Comparison of ENCODE assay signal across 1 cellular context in genomic region chr19:32580353-32580900, GRCh38.
A peak's percentile ranks its signal among the peaks of the same experiment; 100 is the strongest.
TF ChIP-seq lines count a peak whose summit lies in the region.

No MANE protein-coding gene starts in this region.

TF ChIP-seq in HepG2, 621 proteins besides CTCF, POLR2A, EP300 and RAD21 (continued from another document and continues in another):
- no peak for TF ChIP-seq NFAT5 (CRISPR knock-in tag; IDR thresholded peaks at IDR 0.05)
- TF ChIP-seq ZNF615 (CRISPR knock-in tag; IDR thresholded peaks at IDR 0.05; ENCODE audit: borderline replicate concordance): no peak
- TF ChIP-seq ZNF770 (CRISPR knock-in tag; IDR thresholded peaks at IDR 0.05): peak; percentile 93
- no peak for TF ChIP-seq ZNF709 (CRISPR knock-in tag; IDR thresholded peaks at IDR 0.05)
- 0 out of 2 replicates have a peak, but pooled peaks have one; percentile 38 for TF ChIP-seq HOXA5 (CRISPR knock-in tag; IDR thresholded peaks at IDR 0.05)
- 0 out of 2 replicates have a peak, but pooled peaks have one; percentile 5 for TF ChIP-seq ZNF891 (CRISPR knock-in tag; IDR thresholded peaks at IDR 0.05)
- no peak for TF ChIP-seq KAT7 (CRISPR knock-in tag; IDR thresholded peaks at IDR 0.05; ENCODE audit: borderline replicate concordance)
- no peak for TF ChIP-seq NFE2 (CRISPR knock-in tag; IDR thresholded peaks at IDR 0.05)
- TF ChIP-seq ZNF710 (CRISPR knock-in tag; IDR thresholded peaks at IDR 0.05; ENCODE audit: borderline replicate concordance): no peak
- no peak for TF ChIP-seq MAZ (IDR thresholded peaks at IDR 0.05; ENCODE audit: borderline replicate concordance, low read depth, low read length)
- TF ChIP-seq MAZ (CRISPR knock-in tag; IDR thresholded peaks at IDR 0.05; ENCODE audit: low read depth): no peak
- TF ChIP-seq ZNF362 (CRISPR knock-in tag; IDR thresholded peaks at IDR 0.05; ENCODE audit: borderline replicate concordance): peak; percentile 16; the same call in 1 of the 2 replicates
- no peak for TF ChIP-seq TARDBP (CRISPR knock-in tag; IDR thresholded peaks at IDR 0.05)
- TF ChIP-seq ZNF839 (CRISPR knock-in tag; IDR thresholded peaks at IDR 0.05; ENCODE audit: borderline replicate concordance): no peak
- peak; percentile 1; the same call in 1 of the 2 replicates for TF ChIP-seq ZNF230 (CRISPR knock-in tag; IDR thresholded peaks at IDR 0.05)
- TF ChIP-seq RXRB (CRISPR knock-in tag; IDR thresholded peaks at IDR 0.05; ENCODE audit: borderline replicate concordance): 0 out of 2 replicates have a peak, but pooled peaks have one; percentile 50
- TF ChIP-seq MAFF (IDR thresholded peaks at IDR 0.05; ENCODE audit: low read depth, low read length): no peak
- no peak for TF ChIP-seq ZNF780A (CRISPR knock-in tag; IDR thresholded peaks at IDR 0.05)
- TF ChIP-seq RXRA (CRISPR knock-in tag; IDR thresholded peaks at IDR 0.05): peak; percentile 54; the same call in 1 of the 2 replicates
- peak; percentile 22; the same call in 1 of the 2 replicates for TF ChIP-seq ZNF605 (CRISPR knock-in tag; IDR thresholded peaks at IDR 0.05)
- no peak for TF ChIP-seq TP53 (CRISPR knock-in tag; conservative IDR thresholded peaks at IDR 0.05)
- no peak for TF ChIP-seq ZNF687 (CRISPR knock-in tag; IDR thresholded peaks at IDR 0.05)
- no peak for TF ChIP-seq ZNF589 (CRISPR knock-in tag; conservative IDR thresholded peaks at IDR 0.05)
- no peak for TF ChIP-seq PLSCR1 (CRISPR knock-in tag; IDR thresholded peaks at IDR 0.05; ENCODE audit: borderline replicate concordance)
- no peak for TF ChIP-seq MTF2 (CRISPR knock-in tag; IDR thresholded peaks at IDR 0.05; ENCODE audit: borderline replicate concordance)
- 0 out of 2 replicates have a peak, but pooled peaks have one; percentile 6 for TF ChIP-seq ZNF878 (CRISPR knock-in tag; IDR thresholded peaks at IDR 0.05)
- TF ChIP-seq FOXC1 (CRISPR knock-in tag; IDR thresholded peaks at IDR 0.05; ENCODE audit: borderline replicate concordance): no peak
- TF ChIP-seq TBX2 (CRISPR knock-in tag; IDR thresholded peaks at IDR 0.05; ENCODE audit: borderline replicate concordance): no peak
- 0 out of 2 replicates have a peak, but pooled peaks have one; percentile 14 for TF ChIP-seq ZBTB43 (CRISPR knock-in tag; conservative IDR thresholded peaks at IDR 0.05)
- no peak for TF ChIP-seq CREB3 (CRISPR knock-in tag; IDR thresholded peaks at IDR 0.05)
- TF ChIP-seq ERF (CRISPR knock-in tag; IDR thresholded peaks at IDR 0.05): no peak
- no peak for TF ChIP-seq ZFP36L1 (CRISPR knock-in tag; IDR thresholded peaks at IDR 0.05)
- TF ChIP-seq ZNF546 (CRISPR knock-in tag; conservative IDR thresholded peaks at IDR 0.05): no peak
- TF ChIP-seq ZNF337 (CRISPR knock-in tag; IDR thresholded peaks at IDR 0.05; ENCODE audit: borderline replicate concordance, low read depth): no peak
- no peak for TF ChIP-seq MED8 (CRISPR knock-in tag; IDR thresholded peaks at IDR 0.05; ENCODE audit: insufficient replicate concordance)
- no peak for TF ChIP-seq EED (CRISPR knock-in tag; IDR thresholded peaks at IDR 0.05)
- no peak for TF ChIP-seq JUN (CRISPR knock-in tag; IDR thresholded peaks at IDR 0.05)
- no peak for TF ChIP-seq ZNF383 (CRISPR knock-in tag; IDR thresholded peaks at IDR 0.05; ENCODE audit: borderline replicate concordance)
